ENCODE assay signal across 8 cellular contexts in the genomic region with DNA sequence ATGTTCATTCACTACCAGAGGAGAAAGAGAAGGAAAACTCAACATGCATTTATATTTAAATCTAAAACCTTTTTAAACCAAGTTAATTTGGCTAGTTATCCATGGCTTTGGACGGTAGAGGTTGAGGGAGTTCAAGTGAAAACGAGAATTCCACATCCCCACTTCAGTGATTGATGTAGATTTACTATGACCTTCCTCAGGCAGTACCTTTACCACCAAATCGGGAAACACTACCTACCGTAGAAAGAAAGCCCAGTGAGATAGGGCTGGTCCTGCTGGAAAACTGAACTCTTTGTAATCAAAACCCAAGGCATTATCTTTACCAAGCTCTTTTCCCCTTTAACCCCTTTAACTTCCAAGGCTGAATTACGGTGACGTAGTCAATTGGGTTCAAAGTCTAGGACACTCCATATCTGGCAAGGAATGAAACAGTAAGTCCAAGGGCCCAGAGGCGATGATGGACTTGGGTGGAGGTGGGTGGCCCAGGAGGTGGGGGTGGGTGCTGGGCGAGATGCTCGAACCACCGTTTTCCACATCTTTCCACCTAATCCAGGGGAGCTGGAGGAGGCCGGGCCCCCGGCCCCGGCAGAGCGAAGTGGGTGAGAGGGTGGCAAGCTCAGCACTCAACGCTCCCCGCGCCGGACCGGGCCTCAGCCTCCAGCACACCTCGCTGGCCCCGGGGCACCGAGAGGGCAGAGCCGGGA. TPM values are rescaled to one million over a fixed set of nuclear protein-coding genes. Genes with fewer than 3 reads are reported as not detected.
DNase-seq lines count a peak whose midpoint lies in the region; ATAC-seq and TF ChIP-seq lines count a peak whose summit lies in the region.

No MANE protein-coding gene starts in this region.

- H3K27me3 ChIP-seq in CD4-positive, alpha-beta T cell (ENCODE audit: control insufficient read depth, insufficient read depth, low read length), result no peaks in the 10 kb centered on the region
- H3K27me3 ChIP-seq in mucosa of stomach (ENCODE audit: control insufficient read depth, insufficient read depth, low read length), result no peaks in the 10 kb centered on the region

- TF ChIP-seq CTCF in CD4-positive, alpha-beta T cell (IDR thresholded peaks at IDR 0.05), result no peak

- H3K36me3 Mint-ChIP-seq in CD4-positive, alpha-beta T cell (ENCODE audit: low read depth), result peaks cover 5% of the 10 kb centered on the region

- ATAC-seq in CD4-positive, alpha-beta T cell (ENCODE audit: poor library complexity), result peak; percentile 16
- peak; percentile 4 for ATAC-seq in GM18868 (IDR thresholded peaks at IDR 0.05; ENCODE audit: unreplicated experiment)
- peak; percentile 23 for ATAC-seq in HG03342 (IDR thresholded peaks at IDR 0.05; ENCODE audit: unreplicated experiment)
- ATAC-seq in SK-N-SH treated with all-trans-retinoic acid at 6 μM for 48 hours, result peak; percentile 59

- no peaks in the 10 kb centered on the region for H3K27me3 Mint-ChIP-seq in CD4-positive, alpha-beta T cell

- peak overlapping the region; percentile 98 for H3K27ac Mint-ChIP-seq in CD4-positive, alpha-beta T cell

- peak in 2 of 10 experiments; percentile 3 to 16 for DNase-seq in CD4-positive, alpha-beta T cell
- peak; percentile 10 to 44 for DNase-seq in erythroblast (lab: John Stamatoyannopoulos, UW)
- no peak for DNase-seq in NCI-H2029 treated with DMSO at 0.1 percent for 48 hours (lab: John Stamatoyannopoulos, UW)
- DNase-seq in NCI-H128 (lab: John Stamatoyannopoulos, UW; ENCODE audit: unreplicated experiment), result no peak

- H3K36me3 ChIP-seq in mucosa of stomach (ENCODE audit: control insufficient read depth, insufficient read depth, low read length), result no peaks in the 10 kb centered on the region

- peaks cover 24% of the 10 kb centered on the region for H3K4me1 ChIP-seq in mucosa of stomach (ENCODE audit: control insufficient read depth, insufficient read depth, low read length)

- CTCF ChIA-PET in CD4-positive, alpha-beta T cell (lab: Charles Lee), result interaction anchor here (1.1 to 2.2 kb wide), 2 partner anchors 11 to 68 kb away, joined by 3 to 10 read pairs; a partner anchor contains a TSS

- peak overlapping the region; percentile 98 for H3K4me3 Mint-ChIP-seq in CD4-positive, alpha-beta T cell

- H3K4me3 ChIP-seq in mucosa of stomach (ENCODE audit: low read length), result peak overlapping the region; percentile 38

- peak overlapping the region; percentile 83 for H3K27ac ChIP-seq in CD4-positive, alpha-beta T cell (ENCODE audit: low read depth, low read length)

- no peak for TF ChIP-seq POLR2A in erythroblast (IDR thresholded peaks at IDR 0.05; ENCODE audit: low read length)

- no peaks in the 10 kb centered on the region for H3K9me3 Mint-ChIP-seq in CD4-positive, alpha-beta T cell

- intact Hi-C loops in CD4-positive, alpha-beta T cell (cut with DNase I, micrococcal nuclease), result loop anchor here (2.0 to 5.0 kb wide), 3 partner anchors 70 to 328 kb away; a partner anchor contains a TSS

- POLR2A ChIA-PET in CD4-positive, alpha-beta T cell (lab: Charles Lee), result interaction anchor here (1.0 to 5.2 kb wide), 9 partner anchors 12 to 330 kb away, joined by 3 to 59 read pairs (median 13); a partner anchor contains a TSS

- peak overlapping the region; percentile 98 for H3K9ac ChIP-seq in mucosa of stomach (ENCODE audit: low read length)

- H3K9me3 ChIP-seq in CD4-positive, alpha-beta T cell (ENCODE audit: control insufficient read depth, low read length), result no peaks in the 10 kb centered on the region
- no peaks in the 10 kb centered on the region for H3K9me3 ChIP-seq in mucosa of stomach (ENCODE audit: control insufficient read depth, low read length)

- H3K4me1 Mint-ChIP-seq in CD4-positive, alpha-beta T cell (ENCODE audit: low read depth), result peaks cover 59% of the 10 kb centered on the region

TF ChIP-seq in SK-N-SH treated with all-trans-retinoic acid at 6 μM for 48 hours, 23 proteins besides CTCF, POLR2A, EP300 and RAD21:
- TF ChIP-seq, protein P1, sequence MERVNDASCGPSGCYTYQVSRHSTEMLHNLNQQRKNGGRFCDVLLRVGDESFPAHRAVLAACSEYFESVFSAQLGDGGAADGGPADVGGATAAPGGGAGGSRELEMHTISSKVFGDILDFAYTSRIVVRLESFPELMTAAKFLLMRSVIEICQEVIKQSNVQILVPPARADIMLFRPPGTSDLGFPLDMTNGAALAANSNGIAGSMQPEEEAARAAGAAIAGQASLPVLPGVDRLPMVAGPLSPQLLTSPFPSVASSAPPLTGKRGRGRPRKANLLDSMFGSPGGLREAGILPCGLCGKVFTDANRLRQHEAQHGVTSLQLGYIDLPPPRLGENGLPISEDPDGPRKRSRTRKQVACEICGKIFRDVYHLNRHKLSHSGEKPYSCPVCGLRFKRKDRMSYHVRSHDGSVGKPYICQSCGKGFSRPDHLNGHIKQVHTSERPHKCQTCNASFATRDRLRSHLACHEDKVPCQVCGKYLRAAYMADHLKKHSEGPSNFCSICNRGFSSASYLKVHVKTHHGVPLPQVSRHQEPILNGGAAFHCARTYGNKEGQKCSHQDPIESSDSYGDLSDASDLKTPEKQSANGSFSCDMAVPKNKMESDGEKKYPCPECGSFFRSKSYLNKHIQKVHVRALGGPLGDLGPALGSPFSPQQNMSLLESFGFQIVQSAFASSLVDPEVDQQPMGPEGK (CRISPR knock-in tag; IDR thresholded peaks at IDR 0.05; ENCODE audit: borderline replicate concordance), result no peak
- TF ChIP-seq, protein P2, sequence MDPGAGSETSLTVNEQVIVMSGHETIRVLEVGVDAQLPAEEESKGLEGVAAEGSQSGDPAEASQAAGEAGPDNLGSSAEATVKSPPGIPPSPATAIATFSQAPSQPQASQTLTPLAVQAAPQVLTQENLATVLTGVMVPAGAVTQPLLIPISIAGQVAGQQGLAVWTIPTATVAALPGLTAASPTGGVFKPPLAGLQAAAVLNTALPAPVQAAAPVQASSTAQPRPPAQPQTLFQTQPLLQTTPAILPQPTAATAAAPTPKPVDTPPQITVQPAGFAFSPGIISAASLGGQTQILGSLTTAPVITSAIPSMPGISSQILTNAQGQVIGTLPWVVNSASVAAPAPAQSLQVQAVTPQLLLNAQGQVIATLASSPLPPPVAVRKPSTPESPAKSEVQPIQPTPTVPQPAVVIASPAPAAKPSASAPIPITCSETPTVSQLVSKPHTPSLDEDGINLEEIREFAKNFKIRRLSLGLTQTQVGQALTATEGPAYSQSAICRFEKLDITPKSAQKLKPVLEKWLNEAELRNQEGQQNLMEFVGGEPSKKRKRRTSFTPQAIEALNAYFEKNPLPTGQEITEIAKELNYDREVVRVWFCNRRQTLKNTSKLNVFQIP (CRISPR knock-in tag; IDR thresholded peaks at IDR 0.05; ENCODE audit: borderline replicate concordance, low read depth), result no peak
- TF ChIP-seq ZNF565 (CRISPR knock-in tag; conservative IDR thresholded peaks at IDR 0.05; ENCODE audit: low read depth) (no peak), RARB (CRISPR knock-in tag; IDR thresholded peaks at IDR 0.05) (no peak), ZNF70 (CRISPR knock-in tag; IDR thresholded peaks at IDR 0.05) (no peak), CSDC2 (CRISPR knock-in tag; IDR thresholded peaks at IDR 0.05) (no peak), OSR1 (CRISPR knock-in tag; IDR thresholded peaks at IDR 0.05) (no peak), ISL1 (CRISPR knock-in tag; IDR thresholded peaks at IDR 0.05) (no peak), ESRRG (CRISPR knock-in tag; IDR thresholded peaks at IDR 0.05) (no peak)
- TF ChIP-seq, protein P3, sequence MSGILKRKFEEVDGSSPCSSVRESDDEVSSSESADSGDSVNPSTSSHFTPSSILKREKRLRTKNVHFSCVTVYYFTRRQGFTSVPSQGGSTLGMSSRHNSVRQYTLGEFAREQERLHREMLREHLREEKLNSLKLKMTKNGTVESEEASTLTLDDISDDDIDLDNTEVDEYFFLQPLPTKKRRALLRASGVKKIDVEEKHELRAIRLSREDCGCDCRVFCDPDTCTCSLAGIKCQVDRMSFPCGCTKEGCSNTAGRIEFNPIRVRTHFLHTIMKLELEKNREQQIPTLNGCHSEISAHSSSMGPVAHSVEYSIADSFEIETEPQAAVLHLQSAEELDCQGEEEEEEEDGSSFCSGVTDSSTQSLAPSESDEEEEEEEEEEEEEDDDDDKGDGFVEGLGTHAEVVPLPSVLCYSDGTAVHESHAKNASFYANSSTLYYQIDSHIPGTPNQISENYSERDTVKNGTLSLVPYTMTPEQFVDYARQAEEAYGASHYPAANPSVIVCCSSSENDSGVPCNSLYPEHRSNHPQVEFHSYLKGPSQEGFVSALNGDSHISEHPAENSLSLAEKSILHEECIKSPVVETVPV (CRISPR knock-in tag; IDR thresholded peaks at IDR 0.05), result no peak

RNA-seq across cellular contexts. Expression of a gene that starts 0.6 kb away (rescaled TPM):
- total RNA-seq in CD4-positive, alpha-beta T cell, result 10 to 100 TPM; 68.4 to 82.1 TPM

RNA-seq across cellular contexts. Expression of a gene that starts 11.7 kb away (rescaled TPM):
- total RNA-seq in CD4-positive, alpha-beta T cell, result 10 to 100 TPM; 14.6 to 16.1 TPM

Comparison
In these comparisons a context has a peak if more than half of its experiments do, and no peak if none do; other contexts are left out.
1. ATAC-seq: peak in every context shown above with its lines; median percentile 59 in SK-N-SH treated with all-trans-retinoic acid at 6 μM for 48 hours; 23 in HG03342; 16 in CD4-positive, alpha-beta T cell; 4 in GM18868.
2. DNase-seq: peak in erythroblast (2 of 2); none in NCI-H2029 treated with DMSO at 0.1 percent for 48 hours (single experiment) and NCI-H128 (single experiment).